In the genomic region with DNA sequence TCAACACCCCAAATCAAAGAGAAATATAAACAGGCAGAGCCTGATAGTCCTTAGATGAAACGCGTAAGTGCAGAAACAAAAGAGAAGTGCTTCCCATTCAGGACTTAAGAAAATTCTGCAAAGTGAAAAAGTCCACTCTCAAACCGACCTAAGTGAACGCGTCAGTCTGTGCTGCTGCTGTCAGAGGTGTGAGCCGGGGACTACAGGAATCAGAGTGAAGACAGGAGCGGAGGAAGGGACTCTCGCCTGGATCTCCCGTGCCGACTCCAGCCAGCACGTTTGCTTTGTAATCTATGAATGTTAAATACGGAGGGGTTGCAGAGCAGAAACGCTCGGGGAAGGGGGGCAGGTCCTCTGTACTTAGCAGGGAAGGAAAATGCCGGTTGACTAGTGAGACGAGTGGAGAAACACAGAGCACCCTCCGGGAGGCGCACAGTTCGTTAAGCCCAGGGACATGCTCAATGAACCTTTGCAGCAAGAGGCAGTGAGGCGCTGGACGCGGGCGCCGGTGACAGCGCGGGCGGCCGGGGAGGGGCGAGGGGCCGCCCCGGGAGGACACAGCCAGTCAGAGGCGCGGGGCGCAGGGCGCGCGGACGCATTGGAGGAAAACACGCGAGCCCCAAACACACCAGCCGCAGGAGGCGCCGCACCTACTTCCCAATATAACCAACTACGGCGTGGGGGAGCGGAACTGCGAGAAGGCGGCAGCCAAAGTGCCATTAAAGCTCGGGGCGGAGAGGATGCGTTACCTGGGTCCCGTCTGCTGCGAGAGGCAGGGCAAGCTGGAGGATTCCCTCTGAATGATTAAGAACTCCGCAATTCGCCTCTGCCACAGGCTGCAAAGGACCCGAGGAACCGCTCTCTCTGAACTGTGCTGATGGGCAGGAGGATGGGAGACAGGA, we compare ENCODE assay signal across 9 cellular contexts. TPM values are rescaled to one million over a fixed set of nuclear protein-coding genes. Genes with fewer than 3 reads are reported as not detected.
DNase-seq lines count a peak whose midpoint lies in the region; ATAC-seq, FAIRE-seq and TF ChIP-seq lines count a peak whose summit lies in the region.
"Had no signal": no experiment of that assay in that cellular context is flagged by ENCODE, and none has a peak within 500 bp of the region (broad histone marks: within the 10 kb centered on the region; RNA-seq: fewer than 3 reads in every experiment).

A gene (plus strand): TSS at position 626 of the 902 bp plus-strand sequence.

- no peaks in the 10 kb centered on the region for H3K9me3 Mint-ChIP-seq in activated T-helper 1 cell treated with anti-CD3 and anti-CD28 coated beads, Interleukin-12 subunit alpha, Interleukin-12 subunit beta, Interleukin-2, Interleukin-4 antibody, amounts not matched to agents 30 ng/mL and 10 ng/mL and 1 ng/mL, durations not matched to agents 14 hours and 24 hours and 36 hours

- peak; percentile 47 for ATAC-seq in GM21381 (IDR thresholded peaks at IDR 0.05; ENCODE audit: unreplicated experiment)
- peak; percentile 46 to 92 (median 70) for ATAC-seq in heart right ventricle
- peak; percentile 63 to 93 (median 88) for ATAC-seq in pancreas
- no peak for ATAC-seq in HG02610 (IDR thresholded peaks at IDR 0.05; ENCODE audit: unreplicated experiment)
- ATAC-seq in HG03095 (IDR thresholded peaks at IDR 0.05; ENCODE audit: unreplicated experiment): no peak

- H3K27ac Mint-ChIP-seq in activated T-helper 1 cell treated with anti-CD3 and anti-CD28 coated beads, Interleukin-12 subunit alpha, Interleukin-12 subunit beta, Interleukin-2, Interleukin-4 antibody, amounts not matched to agents 30 ng/mL and 10 ng/mL and 1 ng/mL, durations not matched to agents 14 hours and 24 hours and 36 hours: no peak within 1 kb of the TSS

- TF ChIP-seq CTCF in heart right ventricle (IDR thresholded peaks at IDR 0.05) (peak in 2 of 9 donors; percentile 16 to 18), pancreas (IDR thresholded peaks at IDR 0.05) (no peak)

- DNase-seq in AG20443 (ENCODE audit: low spot score) (peak; percentile 17), NCI-H345 (lab: John Stamatoyannopoulos, UW) (peak; percentile 71), heart right ventricle (peak; percentile 12 to 28), pancreas (peak; percentile 15 to 73 (median 32))
- no peak for DNase-seq in activated T-helper 1 cell treated with anti-CD3 and anti-CD28 coated beads, Interleukin-12 subunit alpha, Interleukin-12 subunit beta, Interleukin-2, Interleukin-4 antibody, amounts not matched to agents 30 ng/mL and 10 ng/mL and 1 ng/mL, durations not matched to agents 14 hours and 24 hours and 36 hours (ENCODE audit: low spot score)

- no peaks in the 10 kb centered on the region for H3K36me3 Mint-ChIP-seq in activated T-helper 1 cell treated with anti-CD3 and anti-CD28 coated beads, Interleukin-12 subunit alpha, Interleukin-12 subunit beta, Interleukin-2, Interleukin-4 antibody, amounts not matched to agents 30 ng/mL and 10 ng/mL and 1 ng/mL, durations not matched to agents 14 hours and 24 hours and 36 hours (ENCODE audit: low read depth)

- H3K36me3 ChIP-seq in heart right ventricle: no peaks in the 10 kb centered on the region
- H3K36me3 ChIP-seq in pancreas: no peaks in the 10 kb centered on the region

- FAIRE-seq in pancreas (lab: Jason Lieb, UNC): no peak

- H3K4me3 ChIP-seq in heart right ventricle: peak within 1 kb of the TSS; percentile 6 to 51 (median 37)
- H3K4me3 ChIP-seq in pancreas: peak within 1 kb of the TSS in 3 of 4 donors; percentile 4 to 34 (median 15)

- intact Hi-C loops in activated T-helper 1 cell treated with anti-CD3 and anti-CD28 coated beads, Interleukin-12 subunit alpha, Interleukin-12 subunit beta, Interleukin-2, Interleukin-4 antibody, amounts not matched to agents 30 ng/mL and 10 ng/mL and 1 ng/mL, durations not matched to agents 14 hours and 24 hours and 36 hours (cut with micrococcal nuclease): no loop called here
- intact Hi-C loops in heart right ventricle (cut with DNase I) (no loop called here), pancreas (cut with DNase I) (no loop called here)

- H3K4me1 ChIP-seq in heart right ventricle (peaks cover 0 to 7% (median 0%) of the 10 kb centered on the region in 9 donors), pancreas (no peaks in the 10 kb centered on the region)

- no peak within 1 kb of the TSS for H3K27ac ChIP-seq in heart right ventricle
- H3K27ac ChIP-seq in pancreas: no peak within 1 kb of the TSS
- H3K27ac ChIP-seq: epithelial cell of prostate had no signal

- peaks cover 0 to 52% (median 23%) of the 10 kb centered on the region in 7 donors for H3K27me3 ChIP-seq in heart right ventricle
- H3K27me3 ChIP-seq in pancreas: peaks cover 0 to 35% (median 9%) of the 10 kb centered on the region in 4 donors

- H3K9me3 ChIP-seq in heart right ventricle (no peaks in the 10 kb centered on the region), pancreas (no peaks in the 10 kb centered on the region)

- H3K4me1 Mint-ChIP-seq in activated T-helper 1 cell treated with anti-CD3 and anti-CD28 coated beads, Interleukin-12 subunit alpha, Interleukin-12 subunit beta, Interleukin-2, Interleukin-4 antibody, amounts not matched to agents 30 ng/mL and 10 ng/mL and 1 ng/mL, durations not matched to agents 14 hours and 24 hours and 36 hours (ENCODE audit: low read depth): peaks cover 8% of the 10 kb centered on the region

- peak within 1 kb of the TSS; percentile 50 for H3K4me3 Mint-ChIP-seq in activated T-helper 1 cell treated with anti-CD3 and anti-CD28 coated beads, Interleukin-12 subunit alpha, Interleukin-12 subunit beta, Interleukin-2, Interleukin-4 antibody, amounts not matched to agents 30 ng/mL and 10 ng/mL and 1 ng/mL, durations not matched to agents 14 hours and 24 hours and 36 hours

- 1 to 2% methylated on average over 57 of the region's 57 CpGs for WGBS in heart right ventricle, 2 donors
- 1 to 2% methylated on average over 56 to 57 of the region's 57 CpGs for WGBS in pancreas, 2 donors

- peaks cover 17% of the 10 kb centered on the region for H3K27me3 Mint-ChIP-seq in activated T-helper 1 cell treated with anti-CD3 and anti-CD28 coated beads, Interleukin-12 subunit alpha, Interleukin-12 subunit beta, Interleukin-2, Interleukin-4 antibody, amounts not matched to agents 30 ng/mL and 10 ng/mL and 1 ng/mL, durations not matched to agents 14 hours and 24 hours and 36 hours (ENCODE audit: insufficient read depth)

RNA-seq across cellular contexts. Expression of the gene that starts here (rescaled TPM):
- not detected in 2 replicates for total RNA-seq in activated T-helper 1 cell treated with anti-CD3 and anti-CD28 coated beads, Interleukin-12 subunit alpha, Interleukin-12 subunit beta, Interleukin-2, Interleukin-4 antibody, amounts not matched to agents 30 ng/mL and 10 ng/mL and 1 ng/mL, durations not matched to agents 14 hours and 24 hours and 36 hours
- total RNA-seq in heart right ventricle (under 1 TPM in 5 of 10 donors, not detected in 5; 0.05 to 0.35 (median 0.18) TPM), pancreas (1 to 10 TPM in 1 of 6 donors, under 1 TPM in 5; 0.22 to 1.1 (median 0.58) TPM)
- polyA plus RNA-seq in heart right ventricle (under 1 TPM in 1 of 2 donors, not detected in 1; 0.06 TPM), pancreas (1 to 10 TPM in 1 of 2 donors, under 1 TPM in 1; 0.11 to 1.2 TPM)

Comparison
In these comparisons a context has a peak if more than half of its experiments do, and no peak if none do; other contexts are left out.
1. Peak in DNase-seq, ATAC-seq and H3K4me3 ChIP-seq in heart right ventricle; RNA of the gene not detected or under 1 TPM.
2. ATAC-seq: peak in GM21381 (single experiment) and pancreas (4 of 4); none in HG02610 (single experiment) and HG03095 (single experiment).